In genomic region chr15:63915888-63916731, GRCh38 we compare ENCODE assay signal across 8 cellular contexts.
DNase-seq lines count a peak whose midpoint lies in the region; ATAC-seq and TF ChIP-seq lines count a peak whose summit lies in the region.

No MANE protein-coding gene starts in this region.

- H3K27me3 ChIP-seq in dorsolateral prefrontal cortex, result no peaks in the 10 kb centered on the region

- peak overlapping the region in 48 of 59 donors; percentile 2 to 78 (median 44) for H3K27ac ChIP-seq in dorsolateral prefrontal cortex

- H3K4me1 Mint-ChIP-seq in neural crest cell, result peaks cover 25% of the 10 kb centered on the region
- peaks cover 13% of the 10 kb centered on the region for H3K4me1 Mint-ChIP-seq in activated CD4-positive, alpha-beta T cell treated with anti-CD3 and anti-CD28 coated beads for 36 hours

- POLR2A ChIA-PET in activated CD4-positive, alpha-beta T cell treated with anti-CD3 and anti-CD28 coated beads for 36 hours (lab: Charles Lee), result no interaction called here

- ATAC-seq in GM19328 (IDR thresholded peaks at IDR 0.05; ENCODE audit: unreplicated experiment), result no peak
- ATAC-seq in activated CD4-positive, alpha-beta T cell treated with anti-CD3 and anti-CD28 coated beads for 36 hours, result no peak

- H3K27ac Mint-ChIP-seq in neural crest cell (ENCODE audit: unreplicated experiment), result no peak overlapping the region
- H3K27ac Mint-ChIP-seq in activated CD4-positive, alpha-beta T cell treated with anti-CD3 and anti-CD28 coated beads for 36 hours, result no peak overlapping the region

- intact Hi-C loops in dorsolateral prefrontal cortex (cut with DNase I), result no loop called here
- intact Hi-C loops in activated CD4-positive, alpha-beta T cell treated with anti-CD3 and anti-CD28 coated beads for 36 hours (cut with DNase I, micrococcal nuclease), result no loop called here

- DNase-seq in COR-L47 (lab: John Stamatoyannopoulos, UW) (peak; percentile 30), NB4 (ENCODE audit: low read depth) (peak; percentile 28), dorsolateral prefrontal cortex (peak in 4 of 10 donors; percentile 12 to 63 (median 45)), neural crest cell (ENCODE audit: low read depth, low spot score) (no peak), GM20000 (ENCODE audit: low spot score) (no peak)
- DNase-seq in central memory CD4-positive, alpha-beta T cell, result no peak
- no peak for DNase-seq in activated CD4-positive, alpha-beta T cell treated with anti-CD3 and anti-CD28 coated beads for 36 hours

- CTCF ChIA-PET in activated CD4-positive, alpha-beta T cell treated with anti-CD3 and anti-CD28 coated beads for 36 hours (lab: Charles Lee), result interaction anchor here (0.7 kb wide), 1 partner anchor 32 kb away, joined by 4 read pairs; no protein-coding TSS in a partner anchor

- H3K4me3 ChIP-seq in NB4 (ENCODE audit: low read depth, low read length) (no peak overlapping the region), dorsolateral prefrontal cortex (no peak overlapping the region)

- no peak for TF ChIP-seq POLR2A in NB4 (IDR thresholded peaks at IDR 0.05; ENCODE audit: extremely low read depth, insufficient read length)

- H3K27me3 Mint-ChIP-seq in neural crest cell (ENCODE audit: low read depth), result no peaks in the 10 kb centered on the region
- H3K27me3 Mint-ChIP-seq in activated CD4-positive, alpha-beta T cell treated with anti-CD3 and anti-CD28 coated beads for 36 hours, result no peaks in the 10 kb centered on the region

- H3K36me3 Mint-ChIP-seq in neural crest cell (ENCODE audit: low read depth), result no peaks in the 10 kb centered on the region
- no peaks in the 10 kb centered on the region for H3K36me3 Mint-ChIP-seq in activated CD4-positive, alpha-beta T cell treated with anti-CD3 and anti-CD28 coated beads for 36 hours (ENCODE audit: low read depth)

- TF ChIP-seq CTCF in NB4 (IDR thresholded peaks at IDR 0.05; ENCODE audit: low read depth, low read length) (peak; percentile 16), dorsolateral prefrontal cortex (IDR thresholded peaks at IDR 0.05 in 54 of 56, conservative IDR thresholded peaks at IDR 0.05 in 2 of 56; ENCODE audit: low read depth in 1 of 56, partially characterized antibody in 56 of 56) (peak in 40 of 56 donors; percentile 10 to 63 (median 37)), neural crest cell (conservative IDR thresholded peaks at IDR 0.05) (peak; percentile 48), GM20000 (IDR thresholded peaks at IDR 0.05; ENCODE audit: extremely low read depth, missing control alignments) (no peak)

- no peak overlapping the region for H3K4me3 Mint-ChIP-seq in neural crest cell
- H3K4me3 Mint-ChIP-seq in activated CD4-positive, alpha-beta T cell treated with anti-CD3 and anti-CD28 coated beads for 36 hours, result no peak overlapping the region

- no peaks in the 10 kb centered on the region for H3K9me3 Mint-ChIP-seq in neural crest cell
- H3K9me3 Mint-ChIP-seq in activated CD4-positive, alpha-beta T cell treated with anti-CD3 and anti-CD28 coated beads for 36 hours (ENCODE audit: low read depth), result no peaks in the 10 kb centered on the region

Comparison
In these comparisons a context has a peak if more than half of its experiments do, and no peak if none do; other contexts are left out.
1. DNase-seq: peak in COR-L47 (single experiment) and NB4 (single experiment); none in neural crest cell (single experiment), central memory CD4-positive, alpha-beta T cell (single experiment), GM20000 (single experiment) and activated CD4-positive, alpha-beta T cell treated with anti-CD3 and anti-CD28 coated beads for 36 hours (single experiment).